Comparison of ENCODE assay signal across 13 cellular contexts in genomic region chr6:50543666-50544065, GRCh38.
A peak's percentile ranks its signal among the peaks of the same experiment; 100 is the strongest.
DNase-seq lines count a peak whose midpoint lies in the region; TF ChIP-seq lines count a peak whose summit lies in the region.
"Had no signal": no experiment of that assay in that cellular context is flagged by ENCODE, and none has a peak within 500 bp of the region (broad histone marks: within the 10 kb centered on the region; RNA-seq: fewer than 3 reads in every experiment).

No MANE protein-coding gene starts in this region.

- peaks cover 17% of the 10 kb centered on the region for H3K4me1 Mint-ChIP-seq in nephron progenitor cell
- H3K4me1 Mint-ChIP-seq: B cell had no signal

- H3K27ac Mint-ChIP-seq in nephron progenitor cell: peak overlapping the region; percentile 87
- H3K27ac Mint-ChIP-seq: B cell; CD4-positive, alpha-beta T cell; HFFc6 had no signal

- H3K27me3 Mint-ChIP-seq in nephron progenitor cell (ENCODE audit: low read depth, poor library complexity): no peaks in the 10 kb centered on the region
- H3K27me3 Mint-ChIP-seq: B cell; CD4-positive, alpha-beta T cell had no signal

- H3K36me3 Mint-ChIP-seq in nephron progenitor cell (ENCODE audit: low read depth): no peaks in the 10 kb centered on the region

- DNase-seq in G401 (ENCODE audit: low spot score) (peak; percentile 90), NCI-H69 (lab: John Stamatoyannopoulos, UW) (peak; percentile 85), cerebellum (ENCODE audit: low spot score) (peak; percentile 55), nephron progenitor cell (peak; percentile 13), amygdala (lab: John Stamatoyannopoulos, UW) (no peak), COR-L47 (lab: John Stamatoyannopoulos, UW) (no peak)
- DNase-seq in activated CD8-positive, alpha-beta memory T cell treated with anti-CD3 and anti-CD28 coated beads, Interleukin-2, amount 50 U/mL, for 48 hours: no peak
- DNase-seq: ACHN; CD4-positive, alpha-beta T cell; DMS79; HCEC 1CT; HFFc6 had no signal

- no peak overlapping the region for H3K4me3 Mint-ChIP-seq in nephron progenitor cell
- H3K4me3 Mint-ChIP-seq: B cell; CD4-positive, alpha-beta T cell; HFFc6 had no signal

- TF ChIP-seq CTCF in nephron progenitor cell (IDR thresholded peaks at IDR 0.05): no peak

- no peaks in the 10 kb centered on the region for H3K9me3 Mint-ChIP-seq in nephron progenitor cell

- in situ Hi-C loops in G401 (cut with HindIII; ENCODE audit: low sequenced_read_pairs): no loop called here

Comparison
In these comparisons a context has a peak if more than half of its experiments do, and no peak if none do; other contexts are left out.
1. DNase-seq: peak in G401 (single experiment), NCI-H69 (single experiment), cerebellum (single experiment) and nephron progenitor cell (single experiment); none in amygdala (0 of 56), COR-L47 (single experiment) and activated CD8-positive, alpha-beta memory T cell treated with anti-CD3 and anti-CD28 coated beads, Interleukin-2, amount 50 U/mL, for 48 hours (single experiment).